8 cellular contexts compared by ENCODE assay signal in the genomic region with DNA sequence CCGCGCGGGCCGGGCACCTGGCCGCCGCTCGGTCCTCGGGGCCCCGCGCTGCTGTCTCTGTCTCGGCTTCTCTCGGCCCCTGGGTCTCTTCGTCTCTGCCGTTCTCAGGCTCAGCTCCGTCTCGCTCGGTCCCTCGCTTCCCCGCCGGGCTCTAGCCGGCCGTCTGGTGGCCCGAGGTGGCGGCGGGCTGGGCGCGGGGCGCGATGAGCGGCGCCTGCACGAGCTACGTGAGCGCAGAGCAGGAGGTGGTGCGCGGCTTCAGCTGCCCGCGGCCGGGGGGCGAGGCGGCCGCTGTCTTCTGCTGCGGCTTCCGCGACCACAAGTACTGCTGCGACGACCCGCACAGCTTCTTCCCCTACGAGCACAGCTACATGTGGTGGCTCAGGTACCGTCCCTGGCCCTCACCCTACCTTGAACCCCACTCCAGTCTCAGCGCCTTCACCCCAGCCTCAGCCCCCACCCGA. TPM values are rescaled to one million over a fixed set of nuclear protein-coding genes. Genes with fewer than 3 reads are reported as not detected.
DNase-seq lines count a peak whose midpoint lies in the region; ATAC-seq, FAIRE-seq and TF ChIP-seq lines count a peak whose summit lies in the region.

No MANE protein-coding gene starts in this region.

- TF ChIP-seq CTCF in A549 (IDR thresholded peaks at IDR 0.05): no peak

- H3K4me1 ChIP-seq in A549: peaks cover 9% of the 10 kb centered on the region; the same call in 1 of the 3 replicates
- peaks cover 4% of the 10 kb centered on the region; the same call in 1 of the 2 replicates for H3K4me1 ChIP-seq in HUES64 (ENCODE audit: insufficient read depth, low read length)
- peaks cover 3% of the 10 kb centered on the region for H3K4me1 ChIP-seq in right cardiac atrium (ENCODE audit: control insufficient read depth, insufficient read depth, low read length)

- H3K4me3 ChIP-seq in A549 (peak overlapping the region; percentile 45), HUES64 (ENCODE audit: low read length) (peak overlapping the region; percentile 47), right cardiac atrium (ENCODE audit: low read length) (peak overlapping the region; percentile 39)

- no peak for FAIRE-seq in A549 (lab: Jason Lieb, UNC)

- no peaks in the 10 kb centered on the region for H3K9me3 ChIP-seq in A549
- no peaks in the 10 kb centered on the region for H3K9me3 ChIP-seq in HUES64 (ENCODE audit: insufficient read depth, low read depth, low read length)
- no peaks in the 10 kb centered on the region for H3K9me3 ChIP-seq in right cardiac atrium (ENCODE audit: control insufficient read depth, low read length)

- 63% methylated on average over 3 of the region's 52 CpGs for WGBS in A549 (ENCODE audit: missing lambda C conversion rate)
- 5% methylated on average over 52 of the region's 52 CpGs for WGBS in HUES64
- WGBS in right cardiac atrium: 5% methylated on average over 52 of the region's 52 CpGs

- TF ChIP-seq POLR2A in A549 (IDR thresholded peaks at IDR 0.05; ENCODE audit: low read length): no peak

- TF ChIP-seq RAD21 in A549 (conservative IDR thresholded peaks at IDR 0.05 in 1 of 2, IDR thresholded peaks at IDR 0.05 in 1 of 2): no peak

- H3K9ac ChIP-seq in HUES64 (ENCODE audit: low read depth, low read length): peak overlapping the region; percentile 9; the same call in 1 of the 2 replicates

- POLR2A ChIA-PET in A549 (lab: Yijun Ruan, JAX): interaction anchor here (1.0 kb wide), 1 partner anchor 8 kb away, joined by 10 read pairs; no protein-coding TSS in a partner anchor

- no peak for TF ChIP-seq EP300 in A549 (IDR thresholded peaks at IDR 0.05)

- H3K27ac ChIP-seq in A549 (peak overlapping the region; percentile 56 to 78; a peak in 5 of 6 replicates), HUES64 (ENCODE audit: low read depth, low read length) (no peak overlapping the region), right cardiac atrium (ENCODE audit: low read length) (no peak overlapping the region)

- no peaks in the 10 kb centered on the region for H3K36me3 ChIP-seq in HUES64 (ENCODE audit: insufficient read depth, low read length)

- CTCF ChIA-PET in A549 (lab: Yijun Ruan, JAX): interaction anchor here (0.7 kb wide), 1 partner anchor 9 kb away, joined by 3 read pairs; no protein-coding TSS in a partner anchor

- no peak for DNase-seq in A549 (ENCODE audit: low read depth in 1 of 2, low spot score in 1 of 2)
- peak; percentile 29 for DNase-seq in activated effector memory CD4-positive, alpha-beta T cell treated with Interleukin-2 at 50 U/mL for 16 hours
- DNase-seq in right cardiac atrium: peak in 2 of 3 donors; percentile 52 to 59
- DNase-seq in stimulated activated CD4-positive, alpha-beta T cell treated with anti-CD3 and anti-CD28 coated beads, Interleukin-1b, Interleukin-23, amount 100 ng/mL, for 4 hours (ENCODE audit: low read depth in 2 of 2): peak; percentile 13 to 27
- no peak for DNase-seq in SW 1271 (lab: John Stamatoyannopoulos, UW)

- intact Hi-C loops in right cardiac atrium (cut with DNase I): no loop called here

- ATAC-seq in A549: peak in 1 of 2 experiments; percentile 20; a peak in 1 of 6 replicates
- peak in 1 of 2 donors; percentile 10 for ATAC-seq in right cardiac atrium
- no peak for ATAC-seq in HG02759 (IDR thresholded peaks at IDR 0.05; ENCODE audit: unreplicated experiment)
- ATAC-seq in HG02885 (IDR thresholded peaks at IDR 0.05; ENCODE audit: poor library complexity, unreplicated experiment): no peak

- H3K4me2 ChIP-seq in A549: peak overlapping the region; percentile 86

- H3K27me3 ChIP-seq in HUES64 (ENCODE audit: insufficient read depth, low read length): peaks cover 52% of the 10 kb centered on the region
- H3K27me3 ChIP-seq in right cardiac atrium (ENCODE audit: control insufficient read depth, insufficient read depth): no peaks in the 10 kb centered on the region

TF ChIP-seq in A549, 52 proteins besides CTCF, POLR2A, EP300 and RAD21:
- TF ChIP-seq FOXS1 (CRISPR knock-in tag; IDR thresholded peaks at IDR 0.05): no peak
- no peak for TF ChIP-seq RNF2 (IDR thresholded peaks at IDR 0.05; ENCODE audit: borderline replicate concordance, low read depth)
- TF ChIP-seq ESRRA (IDR thresholded peaks at IDR 0.05; ENCODE audit: borderline replicate concordance, low read length): no peak
- TF ChIP-seq GATA3 (IDR thresholded peaks at IDR 0.05; ENCODE audit: borderline replicate concordance): no peak
- no peak for TF ChIP-seq CHD2 (IDR thresholded peaks at IDR 0.05; ENCODE audit: low read length, partially characterized antibody)
- TF ChIP-seq CBX2 (IDR thresholded peaks at IDR 0.05; ENCODE audit: borderline replicate concordance, low read depth): no peak
- TF ChIP-seq FOSL2 (IDR thresholded peaks at IDR 0.05): no peak
- no peak for TF ChIP-seq FOSL2 (CRISPR knock-in tag; IDR thresholded peaks at IDR 0.05)
- no peak for TF ChIP-seq MYC (IDR thresholded peaks at IDR 0.05; ENCODE audit: borderline replicate concordance, low read length)
- TF ChIP-seq POLR2AphosphoS2 (conservative IDR thresholded peaks at IDR 0.05; ENCODE audit: low read length): no peak
- TF ChIP-seq, protein P1, sequence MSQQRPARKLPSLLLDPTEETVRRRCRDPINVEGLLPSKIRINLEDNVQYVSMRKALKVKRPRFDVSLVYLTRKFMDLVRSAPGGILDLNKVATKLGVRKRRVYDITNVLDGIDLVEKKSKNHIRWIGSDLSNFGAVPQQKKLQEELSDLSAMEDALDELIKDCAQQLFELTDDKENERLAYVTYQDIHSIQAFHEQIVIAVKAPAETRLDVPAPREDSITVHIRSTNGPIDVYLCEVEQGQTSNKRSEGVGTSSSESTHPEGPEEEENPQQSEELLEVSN (IDR thresholded peaks at IDR 0.05; ENCODE audit: borderline replicate concordance, low read depth): no peak; the same call in 1 of the 2 replicates
- TF ChIP-seq, protein P2, sequence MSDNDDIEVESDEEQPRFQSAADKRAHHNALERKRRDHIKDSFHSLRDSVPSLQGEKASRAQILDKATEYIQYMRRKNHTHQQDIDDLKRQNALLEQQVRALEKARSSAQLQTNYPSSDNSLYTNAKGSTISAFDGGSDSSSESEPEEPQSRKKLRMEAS (IDR thresholded peaks at IDR 0.05): no peak
- no peak for TF ChIP-seq KDM5A (IDR thresholded peaks at IDR 0.05)
- no peak for TF ChIP-seq KDM1A (IDR thresholded peaks at IDR 0.05; ENCODE audit: low read depth)
- no peak for TF ChIP-seq RARB (CRISPR knock-in tag; IDR thresholded peaks at IDR 0.05)
- TF ChIP-seq RFX5 (IDR thresholded peaks at IDR 0.05): no peak
- TF ChIP-seq HOXB13 (CRISPR knock-in tag; IDR thresholded peaks at IDR 0.05; ENCODE audit: low read depth): no peak
- no peak for TF ChIP-seq ZFP36 (IDR thresholded peaks at IDR 0.05; ENCODE audit: borderline replicate concordance, partially characterized antibody)
- no peak for TF ChIP-seq ZNF302 (CRISPR knock-in tag; IDR thresholded peaks at IDR 0.05)
- TF ChIP-seq SMC3 (IDR thresholded peaks at IDR 0.05): no peak
- TF ChIP-seq, protein P3, sequence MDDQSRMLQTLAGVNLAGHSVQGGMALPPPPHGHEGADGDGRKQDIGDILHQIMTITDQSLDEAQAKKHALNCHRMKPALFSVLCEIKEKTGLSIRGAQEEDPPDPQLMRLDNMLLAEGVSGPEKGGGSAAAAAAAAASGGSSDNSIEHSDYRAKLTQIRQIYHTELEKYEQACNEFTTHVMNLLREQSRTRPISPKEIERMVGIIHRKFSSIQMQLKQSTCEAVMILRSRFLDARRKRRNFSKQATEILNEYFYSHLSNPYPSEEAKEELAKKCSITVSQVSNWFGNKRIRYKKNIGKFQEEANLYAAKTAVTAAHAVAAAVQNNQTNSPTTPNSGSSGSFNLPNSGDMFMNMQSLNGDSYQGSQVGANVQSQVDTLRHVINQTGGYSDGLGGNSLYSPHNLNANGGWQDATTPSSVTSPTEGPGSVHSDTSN (IDR thresholded peaks at IDR 0.05): no peak

RNA-seq across cellular contexts. Expression of a gene that starts 0.4 kb away (rescaled TPM):
- polyA plus RNA-seq in A549 (2011; rRNA removed) (0.26 TPM in 1 of 2 replicates, not detected in the other), A549 (2017; fragmentation: RNase III; extraction: RNeasy Plus Mini Kit Qiagen cat#74134 plus additional on column Dnase treatment) (not detected in 3 replicates), right cardiac atrium (not detected)
- 0.05 and 0.09 TPM in 2 replicates for polyA plus RNA-seq in A549 (2012; cell fraction: cytosol; rRNA removed)
- 0.04 and 0.17 TPM in 2 replicates for polyA plus RNA-seq in A549 (2012; cell fraction: nucleus; rRNA removed)
- not detected in 2 replicates for polyA minus RNA-seq in A549 (2011; rRNA and poly(A)+ RNA removed)
- 0.85 TPM for polyA plus RNA-seq in HUES64 (2013, experiment 1 of 2)
- 0.76 TPM for polyA plus RNA-seq in HUES64 (2013, experiment 2 of 2)
- not detected for total RNA-seq in right cardiac atrium

RNA-seq across cellular contexts. Expression of a gene that starts 31.2 kb away (rescaled TPM):
- polyA plus RNA-seq in A549 (2011; rRNA removed) (not detected in 2 replicates), A549 (2017; fragmentation: RNase III; extraction: RNeasy Plus Mini Kit Qiagen cat#74134 plus additional on column Dnase treatment) (not detected in 3 replicates), right cardiac atrium (13.6 TPM)
- 0.03 TPM in 1 of 2 replicates, not detected in the other for polyA plus RNA-seq in A549 (2012; cell fraction: cytosol; rRNA removed)
- not detected in 2 replicates for polyA plus RNA-seq in A549 (2012; cell fraction: nucleus; rRNA removed)
- not detected in 2 replicates for polyA minus RNA-seq in A549 (2011; rRNA and poly(A)+ RNA removed)
- polyA plus RNA-seq in HUES64 (2013, experiment 1 of 2): 16.4 TPM
- 25.6 TPM for polyA plus RNA-seq in HUES64 (2013, experiment 2 of 2)
- total RNA-seq in right cardiac atrium: 10 to 100 TPM in 2 of 4 donors, 1 to 10 TPM in 2; 9.4 to 13.9 (median 10.8) TPM

Comparison
In these comparisons a context has a peak if more than half of its experiments do, and no peak if none do; other contexts are left out.
1. DNase-seq: peak in activated effector memory CD4-positive, alpha-beta T cell treated with Interleukin-2 at 50 U/mL for 16 hours (single experiment), right cardiac atrium (2 of 3) and stimulated activated CD4-positive, alpha-beta T cell treated with anti-CD3 and anti-CD28 coated beads, Interleukin-1b, Interleukin-23, amount 100 ng/mL, for 4 hours (2 of 2); none in A549 (0 of 2) and SW 1271 (0 of 2).
2. H3K27ac ChIP-seq: peak in A549 (2 of 2); none in HUES64 (single experiment) and right cardiac atrium (single experiment).
3. RNA of a gene that starts 31.2 kb away (polyA plus RNA-seq): 13.6 TPM in right cardiac atrium (single experiment); 0.03 TPM in A549; every median in the first group is over 10 times any median in the second.
4. Peak in every context shown above with its lines, with median percentiles within 50 percentile points of each other: H3K4me3 ChIP-seq.